ENCODE assay signal across 8 cellular contexts in the genomic region with DNA sequence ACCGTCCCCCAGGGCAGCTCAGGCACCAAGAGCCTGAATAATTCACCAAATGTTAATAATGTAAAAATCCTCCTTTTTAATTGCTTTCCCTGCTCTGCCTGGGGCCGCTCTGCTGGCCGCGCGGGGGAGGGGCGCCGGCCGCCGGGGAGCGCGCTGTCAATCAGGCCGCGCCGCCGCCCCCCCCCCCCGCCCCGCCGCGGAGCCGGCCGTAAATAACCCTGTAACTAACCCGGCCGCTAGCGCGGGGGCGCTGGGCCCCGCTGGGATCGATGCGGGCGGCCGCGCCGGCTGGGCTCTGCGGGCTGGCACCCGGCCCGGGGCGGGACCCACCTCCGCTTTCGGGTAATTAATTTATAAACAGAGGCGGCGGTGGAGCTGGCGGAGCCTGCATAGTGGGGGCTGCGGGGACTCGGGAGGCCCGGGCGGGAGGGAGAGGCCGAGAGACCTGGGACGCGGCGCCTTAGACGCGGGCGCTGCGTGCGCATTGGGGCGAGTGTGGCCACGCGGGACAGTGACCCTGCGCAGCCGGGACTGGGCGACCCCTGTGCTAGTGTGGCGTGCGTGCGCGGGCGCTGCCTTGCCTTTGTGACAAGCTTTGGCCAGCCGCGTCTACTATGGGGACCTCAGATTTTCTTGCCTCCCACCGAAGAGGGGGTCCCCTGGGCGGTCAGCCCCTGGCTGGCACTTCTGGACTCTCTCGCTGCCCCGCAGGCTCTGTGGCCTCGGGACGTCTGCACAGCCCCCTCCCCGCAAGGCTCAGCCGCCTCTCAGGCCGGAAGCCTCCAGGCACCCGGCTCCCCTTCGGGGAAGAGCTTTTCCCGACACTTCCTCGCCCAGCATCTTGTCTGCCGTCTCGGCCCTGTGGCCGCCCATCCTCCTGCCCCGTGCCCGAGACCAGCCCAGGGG. TPM values are rescaled to one million over a fixed set of nuclear protein-coding genes. Genes with fewer than 3 reads are reported as not detected.
DNase-seq lines count a peak whose midpoint lies in the region; ATAC-seq and TF ChIP-seq lines count a peak whose summit lies in the region.

No MANE protein-coding gene starts in this region.

- ATAC-seq in HG03521 (IDR thresholded peaks at IDR 0.05; ENCODE audit: unreplicated experiment) (no peak), GM18873 (IDR thresholded peaks at IDR 0.05; ENCODE audit: low FRiP score, unreplicated experiment) (no peak)

- H3K27ac Mint-ChIP-seq in CD14-positive monocyte = no peak overlapping the region

- peak overlapping the region; percentile 17; the same call in 1 of the 2 replicates for H3K4me3 ChIP-seq in HFF-Myc (replicated peaks; ENCODE audit: low read depth, low read length)
- peak overlapping the region; percentile 13 for H3K4me3 ChIP-seq in epithelial cell of esophagus (ENCODE audit: low read length)
- H3K4me3 ChIP-seq in muscle layer of colon (ENCODE audit: low read depth in 1 of 2, low read length in 2 of 2) = peak overlapping the region; percentile 32 to 38

- H3K4me3 Mint-ChIP-seq in CD14-positive monocyte = peak overlapping the region; percentile 24 to 85

- peaks cover 20% of the 10 kb centered on the region for H3K4me1 ChIP-seq in muscle layer of colon (ENCODE audit: insufficient read depth, low read length)

- peaks cover 15 to 19% of the 10 kb centered on the region in 2 donors for H3K36me3 Mint-ChIP-seq in CD14-positive monocyte

- no peaks in the 10 kb centered on the region for H3K36me3 ChIP-seq in muscle layer of colon (ENCODE audit: insufficient read depth, low read length)

- H3K9me3 Mint-ChIP-seq in CD14-positive monocyte = peaks cover 0 to 19% (median 3%) of the 10 kb centered on the region in 7 donors

- no peak overlapping the region for H3K9ac ChIP-seq in muscle layer of colon (ENCODE audit: low read length)

- TF ChIP-seq CTCF in CD14-positive monocyte (IDR thresholded peaks at IDR 0.05) (no peak), HFF-Myc (IDR thresholded peaks at IDR 0.05; ENCODE audit: low read depth, low read length, missing control alignments) (no peak), epithelial cell of esophagus (IDR thresholded peaks at IDR 0.05; ENCODE audit: insufficient read depth, low read depth, low read length, missing control alignments) (no peak)

- H3K27me3 ChIP-seq in muscle layer of colon (ENCODE audit: control insufficient read depth in 1 of 2, insufficient read depth in 2 of 2, low read length in 2 of 2) = peaks cover 13 to 78% of the 10 kb centered on the region in 2 donors

- intact Hi-C loops in CD14-positive monocyte (cut with micrococcal nuclease) = loop anchor here in 1 of 2 donors (5.0 kb wide), 1 partner anchor 48 kb away; no protein-coding TSS in a partner anchor

- H3K9me3 ChIP-seq in muscle layer of colon (ENCODE audit: low read length) = no peaks in the 10 kb centered on the region

- peaks cover 7% of the 10 kb centered on the region for H3K4me1 Mint-ChIP-seq in CD14-positive monocyte

- peak overlapping the region; percentile 68 for H3K27ac ChIP-seq in muscle layer of colon (ENCODE audit: low read depth, low read length)

- H3K27me3 Mint-ChIP-seq in CD14-positive monocyte (ENCODE audit: low read depth in 3 of 3) = peaks cover 43 to 83% (median 67%) of the 10 kb centered on the region in 3 donors

- DNase-seq in CD14-positive monocyte (ENCODE audit: low spot score) (no peak), HFF-Myc (ENCODE audit: extremely low read depth, low read depth) (no peak), SK-N-DZ (ENCODE audit: low spot score) (peak; percentile 66), epithelial cell of esophagus (ENCODE audit: low read depth) (peak; percentile 19), SKM-1 treated with dmso at 0.1 percent for 144 hours (lab: John Stamatoyannopoulos, UW; ENCODE audit: unreplicated experiment) (no peak)

RNA-seq across cellular contexts. Expression of gene SAMD11, which starts 16.7 kb away (rescaled TPM):
- polyA plus RNA-seq in CD14-positive monocyte = not detected
- polyA plus RNA-seq in SK-N-DZ (2014; cell fraction: cytosol; rRNA removed) = 123 and 149 TPM in 2 replicates
- 494 and 564 TPM in 2 replicates for polyA plus RNA-seq in SK-N-DZ (2014; cell fraction: nucleus; rRNA removed)

RNA-seq across cellular contexts. Expression of gene NOC2L, which starts 18.7 kb away (rescaled TPM):
- polyA plus RNA-seq in CD14-positive monocyte = 10 to 100 TPM; 34.5 to 35.8 TPM
- polyA plus RNA-seq in SK-N-DZ (2014; cell fraction: cytosol; rRNA removed) = 118 and 119 TPM in 2 replicates
- polyA plus RNA-seq in SK-N-DZ (2014; cell fraction: nucleus; rRNA removed) = 98.3 and 122 TPM in 2 replicates

RNA-seq across cellular contexts. Expression of gene KLHL17, which starts 20.0 kb away (rescaled TPM):
- polyA plus RNA-seq in CD14-positive monocyte = under 1 TPM; 0.31 to 0.71 TPM
- 17.9 and 35.0 TPM in 2 replicates for polyA plus RNA-seq in SK-N-DZ (2014; cell fraction: cytosol; rRNA removed)
- 656 and 724 TPM in 2 replicates for polyA plus RNA-seq in SK-N-DZ (2014; cell fraction: nucleus; rRNA removed)

RNA-seq across cellular contexts. Expression of gene PLEKHN1, which starts 25.9 kb away (rescaled TPM):
- under 1 TPM; 0.21 to 0.62 TPM for polyA plus RNA-seq in CD14-positive monocyte
- polyA plus RNA-seq in SK-N-DZ (2014; cell fraction: cytosol; rRNA removed) = 0.06 TPM in 1 of 2 replicates, not detected in the other
- 0.08 and 0.60 TPM in 2 replicates for polyA plus RNA-seq in SK-N-DZ (2014; cell fraction: nucleus; rRNA removed)

RNA-seq across cellular contexts. Expression of gene PERM1, which starts 41.5 kb away (rescaled TPM):
- polyA plus RNA-seq in CD14-positive monocyte = not detected
- 0.35 TPM in 1 of 2 replicates, not detected in the other for polyA plus RNA-seq in SK-N-DZ (2014; cell fraction: cytosol; rRNA removed)
- 0.62 TPM in 1 of 2 replicates, not detected in the other for polyA plus RNA-seq in SK-N-DZ (2014; cell fraction: nucleus; rRNA removed)

Comparison
In these comparisons a context has a peak if more than half of its experiments do, and no peak if none do; other contexts are left out.
1. DNase-seq: peak in SK-N-DZ (single experiment) and epithelial cell of esophagus (single experiment); none in CD14-positive monocyte (single experiment), HFF-Myc (single experiment) and SKM-1 treated with dmso at 0.1 percent for 144 hours (single experiment).
2. Peak in every context shown above with its lines, with median percentiles within 50 percentile points of each other: H3K4me3 ChIP-seq.